Comparison of ENCODE assay signal across 28 cellular contexts in genomic region chr20:61706562-61706961, GRCh38.
"Had no signal": no experiment of that assay in that cellular context is flagged by ENCODE, and none has a peak within 500 bp of the region (broad histone marks: within the 10 kb centered on the region; RNA-seq: fewer than 3 reads in every experiment).

No MANE protein-coding gene starts in this region.

- H3K9me3 Mint-ChIP-seq: activated naive CD4-positive, alpha-beta T cell treated with anti-CD3 and anti-CD28 coated beads, Interleukin-2, amount 50 U/mL, for 24 hours; activated naive CD8-positive, alpha-beta T cell treated with anti-CD3 and anti-CD28 coated beads, Interleukin-2, amount 50 U/mL, for 24 hours had no signal

- H3K27me3 ChIP-seq: adrenal gland, body of pancreas, cardiac muscle cell, colonic mucosa, esophagus squamous epithelium had no signal

- H3K4me1 Mint-ChIP-seq: activated CD8-positive, alpha-beta memory T cell treated with anti-CD3 and anti-CD28 coated beads, Interleukin-2, amount 10 ng/mL, durations not matched to agents 7 days and 5 days; activated naive CD4-positive, alpha-beta T cell treated with anti-CD3 and anti-CD28 coated beads, Interleukin-2, amount 50 U/mL, for 24 hours; activated naive CD8-positive, alpha-beta T cell treated with anti-CD3 and anti-CD28 coated beads for 36 hours; activated naive CD8-positive, alpha-beta T cell treated with anti-CD3 and anti-CD28 coated beads, Interleukin-2, amount 50 U/mL, for 24 hours had no signal

- H3K27ac ChIP-seq: adrenal gland, body of pancreas, cardiac muscle cell, colonic mucosa, epithelial cell of prostate, esophagus squamous epithelium, gastroesophageal sphincter had no signal

- H3K4me3 ChIP-seq: adrenal gland, body of pancreas, cardiac muscle cell, colonic mucosa, esophagus squamous epithelium, gastroesophageal sphincter had no signal

- H3K4me3 Mint-ChIP-seq: activated CD8-positive, alpha-beta memory T cell treated with anti-CD3 and anti-CD28 coated beads, Interleukin-2, amount 10 ng/mL, durations not matched to agents 7 days and 5 days; activated CD8-positive, alpha-beta T cell treated with anti-CD3 and anti-CD28 coated beads, Interleukin-2, amount 10 ng/mL, durations not matched to agents 7 days and 5 days; activated naive CD4-positive, alpha-beta T cell treated with anti-CD3 and anti-CD28 coated beads for 36 hours; activated naive CD4-positive, alpha-beta T cell treated with anti-CD3 and anti-CD28 coated beads, Interleukin-2, amount 50 U/mL, for 24 hours; activated naive CD8-positive, alpha-beta T cell treated with anti-CD3 and anti-CD28 coated beads for 36 hours; activated naive CD8-positive, alpha-beta T cell treated with anti-CD3 and anti-CD28 coated beads, Interleukin-2, amount 50 U/mL, for 24 hours; activated T-helper 1 cell treated with anti-CD3 and anti-CD28 coated beads, Interleukin-12 subunit alpha, Interleukin-12 subunit beta, Interleukin-2, Interleukin-4 antibody, amounts not matched to agents 30 ng/mL and 10 ng/mL and 1 ng/mL, durations not matched to agents 14 hours and 24 hours and 36 hours had no signal

- H3K27ac Mint-ChIP-seq: activated CD8-positive, alpha-beta memory T cell treated with anti-CD3 and anti-CD28 coated beads, Interleukin-2, amount 10 ng/mL, durations not matched to agents 7 days and 5 days; activated CD8-positive, alpha-beta T cell treated with anti-CD3 and anti-CD28 coated beads, Interleukin-2, amount 10 ng/mL, durations not matched to agents 7 days and 5 days; activated naive CD4-positive, alpha-beta T cell treated with anti-CD3 and anti-CD28 coated beads for 36 hours; activated naive CD4-positive, alpha-beta T cell treated with anti-CD3 and anti-CD28 coated beads, Interleukin-2, amount 50 U/mL, for 24 hours; activated naive CD8-positive, alpha-beta T cell treated with anti-CD3 and anti-CD28 coated beads for 36 hours; activated naive CD8-positive, alpha-beta T cell treated with anti-CD3 and anti-CD28 coated beads, Interleukin-2, amount 50 U/mL, for 24 hours; activated T-helper 1 cell treated with anti-CD3 and anti-CD28 coated beads, Interleukin-12 subunit alpha, Interleukin-12 subunit beta, Interleukin-2, Interleukin-4 antibody, amounts not matched to agents 30 ng/mL and 10 ng/mL and 1 ng/mL, durations not matched to agents 14 hours and 24 hours and 36 hours; activated T-helper 2 cell treated with anti-CD3 and anti-CD28 coated beads, Interferon-gamma antibody, Interleukin-2, Interleukin-4, amounts not matched to agents 10 μg/mL and 5 μg/mL and 100 μg/mL, durations not matched to agents 14 hours and 24 hours and 36 hours had no signal

- DNase-seq: activated CD4-positive, alpha-beta T cell treated with anti-CD3 and anti-CD28 coated beads for 48 hours; activated CD4-positive, alpha-beta T cell treated with anti-CD3 and anti-CD28 coated beads, Interleukin-2, amount 50 U/mL, for 1 hour; activated CD4-positive, alpha-beta T cell treated with anti-CD3 and anti-CD28 coated beads, Interleukin-2, amount 50 U/mL, for 48 hours; activated CD8-positive, alpha-beta memory T cell treated with anti-CD3 and anti-CD28 coated beads, Interleukin-2, amount 10 ng/mL, durations not matched to agents 7 days and 5 days; activated CD8-positive, alpha-beta memory T cell treated with anti-CD3 and anti-CD28 coated beads, Interleukin-2, amount 50 U/mL, for 4 hours; activated CD8-positive, alpha-beta T cell treated with anti-CD3 and anti-CD28 coated beads, Interleukin-2, amount 10 ng/mL, durations not matched to agents 7 days and 5 days; activated effector memory CD4-positive, alpha-beta T cell treated with anti-CD3 and anti-CD28 coated beads, Interleukin-2, amount 50 U/mL, for 16 hours; activated naive CD4-positive, alpha-beta T cell treated with anti-CD3 and anti-CD28 coated beads for 36 hours; activated naive CD8-positive, alpha-beta T cell treated with anti-CD3 and anti-CD28 coated beads for 36 hours; activated naive CD8-positive, alpha-beta T cell treated with anti-CD3 and anti-CD28 coated beads, Interleukin-2, amount 50 U/mL, for 24 hours; activated T-cell treated with anti-CD3 and anti-CD28 coated beads, Interleukin-2, amount 50 U/mL, for 1 hour; activated T-cell treated with anti-CD3 and anti-CD28 coated beads, Interleukin-2, amount 50 U/mL, for 48 hours; adrenal gland; aorta; body of pancreas; central memory CD4-positive, alpha-beta T cell; cerebellar nuclear complex; colonic mucosa; effector CD8-positive, alpha-beta T cell; esophagus squamous epithelium; foreskin melanocyte; T-helper 2 cell had no signal

- ATAC-seq: activated CD8-positive, alpha-beta memory T cell treated with anti-CD3 and anti-CD28 coated beads, Interleukin-2, amount 10 ng/mL, durations not matched to agents 7 days and 5 days; activated CD8-positive, alpha-beta T cell treated with anti-CD3 and anti-CD28 coated beads, Interleukin-2, amount 10 ng/mL, durations not matched to agents 7 days and 5 days; activated naive CD8-positive, alpha-beta T cell treated with anti-CD3 and anti-CD28 coated beads, Interleukin-2, amount 50 U/mL, for 24 hours; body of pancreas; gastroesophageal sphincter had no signal

- H3K4me1 ChIP-seq: adrenal gland, body of pancreas, colonic mucosa, esophagus squamous epithelium, gastroesophageal sphincter had no signal

- H3K36me3 ChIP-seq: adrenal gland, cardiac muscle cell, colonic mucosa, esophagus squamous epithelium, gastroesophageal sphincter had no signal

- H3K36me3 Mint-ChIP-seq: activated CD8-positive, alpha-beta memory T cell treated with anti-CD3 and anti-CD28 coated beads, Interleukin-2, amount 10 ng/mL, durations not matched to agents 7 days and 5 days; activated naive CD4-positive, alpha-beta T cell treated with anti-CD3 and anti-CD28 coated beads, Interleukin-2, amount 50 U/mL, for 24 hours; activated naive CD8-positive, alpha-beta T cell treated with anti-CD3 and anti-CD28 coated beads for 36 hours had no signal

- H3K27me3 Mint-ChIP-seq: activated CD8-positive, alpha-beta memory T cell treated with anti-CD3 and anti-CD28 coated beads, Interleukin-2, amount 10 ng/mL, durations not matched to agents 7 days and 5 days; activated naive CD4-positive, alpha-beta T cell treated with anti-CD3 and anti-CD28 coated beads, Interleukin-2, amount 50 U/mL, for 24 hours; activated naive CD8-positive, alpha-beta T cell treated with anti-CD3 and anti-CD28 coated beads for 36 hours; activated naive CD8-positive, alpha-beta T cell treated with anti-CD3 and anti-CD28 coated beads, Interleukin-2, amount 50 U/mL, for 24 hours had no signal

- H3K9me3 ChIP-seq: adrenal gland, body of pancreas, colonic mucosa, esophagus squamous epithelium, gastroesophageal sphincter had no signal
